ENCODE assay signal across 36 cellular contexts in the genomic region with DNA sequence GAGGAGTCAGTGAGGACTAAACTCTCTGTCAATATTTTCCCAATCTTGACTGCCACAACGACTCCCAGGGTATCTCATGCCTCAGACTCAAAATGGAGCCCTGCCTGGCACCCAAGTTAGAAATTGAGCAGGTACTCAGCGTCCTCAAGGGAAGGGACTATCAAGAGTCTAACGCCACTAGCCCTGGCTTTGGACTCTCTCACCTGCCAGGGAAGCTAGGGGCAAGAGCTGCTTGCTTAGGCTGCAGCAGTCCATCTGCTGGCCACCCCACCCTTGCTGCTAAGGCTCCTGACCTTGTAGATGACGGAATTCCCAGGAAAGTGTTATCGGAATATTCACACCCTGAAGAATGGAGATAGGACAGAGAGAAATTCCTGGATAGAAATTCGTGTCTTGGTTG. TPM values are rescaled to one million over a fixed set of nuclear protein-coding genes. Genes with fewer than 3 reads are reported as not detected.
"Had no signal": no experiment of that assay in that cellular context is flagged by ENCODE, and none has a peak within 500 bp of the region (broad histone marks: within the 10 kb centered on the region; RNA-seq: fewer than 3 reads in every experiment).

No MANE protein-coding gene starts in this region.

- H3K9ac ChIP-seq: KMS-11 had no signal

- H3K27ac ChIP-seq: cardiac muscle cell, KMS-11, PC-9, RWPE1, WERI-Rb-1 had no signal

- H3K9me3 Mint-ChIP-seq: activated CD8-positive, alpha-beta T cell treated with anti-CD3 and anti-CD28 coated beads for 36 hours; activated T-helper 17 cell treated with anti-CD3 and anti-CD28 coated beads, Interleukin-2, amount 50 U/mL, for 72 hours had no signal

- H3K27ac Mint-ChIP-seq: activated CD4-positive, alpha-beta T cell treated with anti-CD3 and anti-CD28 coated beads, Interleukin-2, amount 10 ng/mL, durations not matched to agents 24 days and 14 days; activated CD8-positive, alpha-beta T cell treated with anti-CD3 and anti-CD28 coated beads for 36 hours; activated naive CD8-positive, alpha-beta T cell treated with anti-CD3 and anti-CD28 coated beads for 36 hours; activated T-cell treated with anti-CD3 and anti-CD28 coated beads, Interleukin-2, amount 50 U/mL, for 72 hours; activated T-helper 17 cell treated with anti-CD3 and anti-CD28 coated beads, Interleukin-2, amount 50 U/mL, for 72 hours had no signal

- H3K36me3 ChIP-seq: cardiac muscle cell, WERI-Rb-1 had no signal

- H2AFZ ChIP-seq: PC-9 had no signal

- H3K4me3 Mint-ChIP-seq: activated CD4-positive, alpha-beta T cell treated with anti-CD3 and anti-CD28 coated beads, Interleukin-2, amount 10 ng/mL, durations not matched to agents 24 days and 14 days; activated CD8-positive, alpha-beta T cell treated with anti-CD3 and anti-CD28 coated beads for 36 hours; activated naive CD8-positive, alpha-beta T cell treated with anti-CD3 and anti-CD28 coated beads for 36 hours; activated T-cell treated with anti-CD3 and anti-CD28 coated beads, Interleukin-2, amount 50 U/mL, for 72 hours; activated T-helper 17 cell treated with anti-CD3 and anti-CD28 coated beads, Interleukin-2, amount 50 U/mL, for 72 hours had no signal

- DNase-seq: activated CD4-positive, alpha-beta T cell treated with anti-CD3 and anti-CD28 coated beads, Interleukin-2, amount 10 ng/mL, durations not matched to agents 24 days and 14 days; activated CD4-positive, alpha-beta T cell treated with anti-CD3 and anti-CD28 coated beads, Interleukin-2, amount 50 U/mL, for 4 hours; activated CD8-positive, alpha-beta T cell treated with anti-CD3 and anti-CD28 coated beads for 36 hours; activated effector memory CD4-positive, alpha-beta T cell treated with anti-CD3 and anti-CD28 coated beads, Interleukin-2, amount 50 U/mL, for 16 hours; activated naive CD4-positive, alpha-beta T cell; activated naive CD4-positive, alpha-beta T cell treated with anti-CD3 and anti-CD28 coated beads, Interleukin-2, amount 50 U/mL, for 16 hours; activated naive CD8-positive, alpha-beta T cell treated with anti-CD3 and anti-CD28 coated beads for 36 hours; activated T-cell treated with anti-CD3 and anti-CD28 coated beads, Interleukin-2, amount 50 U/mL, for 1 hour; activated T-cell treated with anti-CD3 and anti-CD28 coated beads, Interleukin-2, amount 50 U/mL, for 72 hours; amniotic stem cell; aorta; MM.1S; MV-4-11; NCI-H1092; NCI-H1436 treated with DMSO at 0.1 percent for 48 hours; NCI-H187; NCI-H2029 treated with DMSO at 0.1 percent for 48 hours; NCI-H2107; NCI-H2171; NCI-H510A; NCI-H526; NCI-H748 treated with DMSO at 0.1 percent for 48 hours; NK-92 treated with Interleukin-12 subunit alpha and Interleukin-12 subunit beta, amount 100 ng/mL, for 24 hours; PC-9; Right ventricle myocardium superior; SW 1271; T-helper 1 cell; T-helper 2 cell; T-helper 9 cell; WERI-Rb-1 had no signal

- H3K4me2 ChIP-seq: KMS-11, PC-9 had no signal

- H3K36me3 Mint-ChIP-seq: activated naive CD8-positive, alpha-beta T cell treated with anti-CD3 and anti-CD28 coated beads for 36 hours had no signal

- H3K4me3 ChIP-seq: cardiac muscle cell, PC-9 had no signal

- FAIRE-seq: RCC 7860 had no signal

- H3K4me1 Mint-ChIP-seq: activated CD4-positive, alpha-beta T cell treated with anti-CD3 and anti-CD28 coated beads, Interleukin-2, amount 10 ng/mL, durations not matched to agents 24 days and 14 days; activated naive CD8-positive, alpha-beta T cell treated with anti-CD3 and anti-CD28 coated beads for 36 hours; activated T-helper 17 cell treated with anti-CD3 and anti-CD28 coated beads, Interleukin-2, amount 50 U/mL, for 72 hours had no signal

- ATAC-seq: activated CD8-positive, alpha-beta T cell treated with anti-CD3 and anti-CD28 coated beads for 36 hours; activated T-cell treated with anti-CD3 and anti-CD28 coated beads, Interleukin-2, amount 50 U/mL, for 72 hours; activated T-helper 17 cell treated with anti-CD3 and anti-CD28 coated beads, Interleukin-2, amount 50 U/mL, for 72 hours had no signal

RNA-seq across cellular contexts. Expression of gene ZIC4, which starts 33.0 kb away (rescaled TPM):
- total RNA-seq: activated CD4-positive, alpha-beta T cell treated with anti-CD3 and anti-CD28 coated beads, Interleukin-2, amount 10 ng/mL, durations not matched to agents 24 days and 14 days; activated CD8-positive, alpha-beta memory T cell treated with anti-CD3 and anti-CD28 coated beads for 36 hours; activated CD8-positive, alpha-beta T cell treated with anti-CD3 and anti-CD28 coated beads for 36 hours; activated naive CD8-positive, alpha-beta T cell treated with anti-CD3 and anti-CD28 coated beads for 36 hours; activated T-cell treated with anti-CD3 and anti-CD28 coated beads, Interleukin-2, amount 50 U/mL, for 72 hours; activated T-helper 17 cell treated with anti-CD3 and anti-CD28 coated beads, Interleukin-2, amount 50 U/mL, for 72 hours; cardiac muscle cell; PC-9; Right ventricle myocardium superior had no signal
- polyA plus RNA-seq: cardiac muscle cell had no signal

RNA-seq across cellular contexts. Expression of gene ZIC1, which starts 35.9 kb away (rescaled TPM):
- total RNA-seq: activated CD4-positive, alpha-beta T cell treated with anti-CD3 and anti-CD28 coated beads, Interleukin-2, amount 10 ng/mL, durations not matched to agents 24 days and 14 days; activated CD8-positive, alpha-beta memory T cell treated with anti-CD3 and anti-CD28 coated beads for 36 hours; activated CD8-positive, alpha-beta T cell treated with anti-CD3 and anti-CD28 coated beads for 36 hours; activated naive CD8-positive, alpha-beta T cell treated with anti-CD3 and anti-CD28 coated beads for 36 hours; activated T-cell treated with anti-CD3 and anti-CD28 coated beads, Interleukin-2, amount 50 U/mL, for 72 hours; activated T-helper 17 cell treated with anti-CD3 and anti-CD28 coated beads, Interleukin-2, amount 50 U/mL, for 72 hours; cardiac muscle cell; PC-9; Right ventricle myocardium superior had no signal
